Comparison of ENCODE assay signal across 24 cellular contexts in the genomic region with DNA sequence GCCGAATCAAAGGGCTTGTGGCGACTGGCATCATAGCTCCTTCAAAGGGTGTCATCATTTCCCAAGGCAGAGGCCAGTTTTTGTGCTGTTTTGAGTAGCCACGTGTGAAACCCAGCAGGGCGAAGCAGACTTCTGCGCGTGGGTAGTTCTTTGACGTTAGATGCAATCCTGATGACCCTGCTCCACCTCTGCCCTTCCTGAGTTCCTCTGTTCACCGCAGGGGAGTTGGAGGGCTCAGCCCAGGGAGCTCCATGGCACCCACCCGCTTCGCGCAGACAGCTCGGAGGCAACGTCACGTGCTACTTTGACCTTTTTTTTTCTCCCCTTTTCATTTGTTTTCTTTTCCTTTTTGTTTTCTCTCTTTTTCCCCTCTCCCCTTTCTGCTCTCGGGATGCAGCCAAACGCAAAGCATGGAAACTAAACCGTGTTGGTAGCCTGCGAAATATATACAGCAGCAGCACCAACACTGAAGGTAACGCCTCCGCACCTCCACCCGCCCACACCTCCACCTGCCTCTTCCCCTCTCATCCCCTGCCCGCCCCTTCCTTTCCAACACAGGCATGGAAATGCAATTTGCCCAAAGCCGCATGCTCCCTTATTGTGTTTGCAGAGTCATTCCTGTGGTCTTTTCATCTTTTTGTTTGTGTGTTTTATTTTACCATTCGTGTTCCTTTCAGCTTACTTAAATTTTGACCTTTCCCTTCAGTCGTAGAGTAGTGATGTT.
DNase-seq lines count a peak whose midpoint lies in the region; ATAC-seq, FAIRE-seq and TF ChIP-seq lines count a peak whose summit lies in the region.
"Had no signal": no experiment of that assay in that cellular context is flagged by ENCODE, and none has a peak within 500 bp of the region (broad histone marks: within the 10 kb centered on the region; RNA-seq: fewer than 3 reads in every experiment).

No MANE protein-coding gene starts in this region.

- 87% methylated on average over 25 of the region's 25 CpGs for WGBS in HepG2 (ENCODE audit: low lambda C conversion rate)
- 67% methylated on average over 22 of the region's 25 CpGs for WGBS in right lobe of liver (ENCODE audit: insufficient coverage, low coverage, low lambda C conversion rate, missing lambda C conversion rate)
- 57% methylated on average over 25 of the region's 25 CpGs for WGBS in smooth muscle cell (ENCODE audit: low lambda C conversion rate)

- H3K4me1 ChIP-seq in HepG2 (ENCODE audit: insufficient read depth, low read length) (peaks cover 31% of the 10 kb centered on the region), right lobe of liver (peaks cover 0 to 7% (median 0%) of the 10 kb centered on the region in 4 donors), vagina (no peaks in the 10 kb centered on the region), smooth muscle cell (ENCODE audit: low read depth) (peaks cover 10% of the 10 kb centered on the region)
- H3K4me1 ChIP-seq: Peyer's patch, upper lobe of left lung had no signal

- POLR2A ChIA-PET in HepG2 (lab: Yijun Ruan, JAX), result no interaction called here

- H3K36me3 ChIP-seq in HepG2 (replicated peaks in 1 of 2; ENCODE audit: control insufficient read depth in 1 of 2, insufficient read depth in 2 of 2, low read length in 2 of 2), result peaks cover 2 to 10% of the 10 kb centered on the region in 2 experiments; a peak in 1 of 5 replicates
- H3K36me3 ChIP-seq in right lobe of liver, result no peaks in the 10 kb centered on the region
- no peaks in the 10 kb centered on the region for H3K36me3 ChIP-seq in vagina
- H3K36me3 ChIP-seq in smooth muscle cell (ENCODE audit: low read depth), result no peaks in the 10 kb centered on the region
- H3K36me3 ChIP-seq: neutrophil had no signal

- no TSS peak for BruUV-seq in HepG2 (replicated peaks; lab: Mats Ljungman, UMichigan)

- H3K4me2 ChIP-seq in HepG2 (ENCODE audit: low read depth, low read length) (no peak overlapping the region), smooth muscle cell (no peak overlapping the region)

- H4K20me1 ChIP-seq in HepG2 (ENCODE audit: insufficient read depth, low read length) (no peaks in the 10 kb centered on the region; the same call in 1 of the 2 replicates), smooth muscle cell (ENCODE audit: low read depth) (no peaks in the 10 kb centered on the region)

- CTCF ChIA-PET in HepG2 (lab: Yijun Ruan, JAX; ENCODE audit: low intra/inter-chr PET ratio, low total read pairs), result no interaction called here

- TF ChIP-seq POLR2A in HepG2 (IDR thresholded peaks at IDR 0.05; ENCODE audit: insufficient read depth in 1 of 2, low read depth in 2 of 2, low read length in 2 of 2), result no peak
- no peak for TF ChIP-seq POLR2A in right lobe of liver (IDR thresholded peaks at IDR 0.05)
- no peak for TF ChIP-seq POLR2A in vagina (IDR thresholded peaks at IDR 0.05)

- no peak for TF ChIP-seq RAD21 in HepG2 (CRISPR knock-in tag; IDR thresholded peaks at IDR 0.05)

- no peaks in the 10 kb centered on the region for H3F3A ChIP-seq in smooth muscle cell (ENCODE audit: low read depth)

- no peak overlapping the region for H2AFZ ChIP-seq in HepG2 (ENCODE audit: low read length)
- H2AFZ ChIP-seq in smooth muscle cell (ENCODE audit: low read depth), result no peak overlapping the region

- peak; percentile 64 for FAIRE-seq in HepG2 (lab: Jason Lieb, UNC)
- FAIRE-seq: A204.1, TTC549 had no signal

- H3K4me3 ChIP-seq in HepG2 (replicated peaks in 1 of 3; ENCODE audit: insufficient read depth in 1 of 3, low read depth in 2 of 3, low read length in 3 of 3), result no peak overlapping the region
- no peak overlapping the region for H3K4me3 ChIP-seq in right lobe of liver
- no peak overlapping the region for H3K4me3 ChIP-seq in astrocyte of the spinal cord (ENCODE audit: low read depth, low read length)
- no peak overlapping the region for H3K4me3 ChIP-seq in vagina
- no peak overlapping the region for H3K4me3 ChIP-seq in smooth muscle cell
- H3K4me3 ChIP-seq: Peyer's patch, upper lobe of left lung had no signal

- in situ Hi-C loops in HepG2 (cut with HindIII; ENCODE audit: extremely low pct_ligation_motif_present, low pct_unique_long_range_greater_than_20kb) (no loop called here), astrocyte of the spinal cord (cut with HindIII; ENCODE audit: low sequenced_read_pairs) (no loop called here)

- DNase-seq in HepG2 (ENCODE audit: low spot score) (no peak), right lobe of liver (no peak), astrocyte of the spinal cord (ENCODE audit: low read depth, low spot score) (peak; percentile 20), iPS-NIHi7 (ENCODE audit: extremely low spot score) (peak; percentile 78), vagina (ENCODE audit: extremely low spot score in 2 of 2) (no peak), smooth muscle cell (lab: John Stamatoyannopoulos, UW; ENCODE audit: unreplicated experiment) (no peak)
- no peak for DNase-seq in stimulated activated CD8-positive, alpha-beta memory T cell treated with anti-CD3 and anti-CD28 coated beads, Interleukin-4, amount 100 ng/mL, for 48 hours
- DNase-seq: activated CD4-positive, alpha-beta T cell treated with anti-CD3 and anti-CD28 coated beads for 1 hour; activated CD8-positive, alpha-beta T cell treated with anti-CD3 and anti-CD28 coated beads for 36 hours; activated gamma-delta T cell; AML-193; GF-D8; GOT3; kidney glomerular epithelial cell; MV-4-11; NCI-H187 treated with DMSO at 0.1 percent for 48 hours; Peyer's patch; T-cell; upper lobe of left lung had no signal

- ATAC-seq in HepG2, result no peak
- ATAC-seq in right lobe of liver, result no peak
- no peak for ATAC-seq in GM21526 (IDR thresholded peaks at IDR 0.05; ENCODE audit: low FRiP score, unreplicated experiment)
- ATAC-seq: activated CD8-positive, alpha-beta T cell treated with anti-CD3 and anti-CD28 coated beads for 36 hours; T-cell had no signal

- H3K9ac ChIP-seq in HepG2 (ENCODE audit: insufficient read depth, low read depth, low read length) (no peak overlapping the region), smooth muscle cell (ENCODE audit: low read depth) (no peak overlapping the region)

- H3K79me2 ChIP-seq in HepG2 (ENCODE audit: insufficient read depth, low read length) (no peaks in the 10 kb centered on the region), smooth muscle cell (ENCODE audit: low read depth) (no peaks in the 10 kb centered on the region)

- H3K9me3 ChIP-seq in HepG2 (ENCODE audit: low read length) (no peaks in the 10 kb centered on the region), right lobe of liver (no peaks in the 10 kb centered on the region), vagina (no peaks in the 10 kb centered on the region), smooth muscle cell (replicated peaks; ENCODE audit: low read depth) (no peaks in the 10 kb centered on the region)
- H3K9me3 ChIP-seq: neutrophil, Peyer's patch, upper lobe of left lung had no signal

- H3K27me3 ChIP-seq in HepG2 (ENCODE audit: control insufficient read depth in 1 of 2, insufficient read depth in 2 of 2, low read length in 2 of 2) (no peaks in the 10 kb centered on the region), right lobe of liver (no peaks in the 10 kb centered on the region), vagina (no peaks in the 10 kb centered on the region), smooth muscle cell (ENCODE audit: low read depth) (no peaks in the 10 kb centered on the region)
- H3K27me3 ChIP-seq: Peyer's patch, upper lobe of left lung had no signal

- H3K27ac ChIP-seq in HepG2 (ENCODE audit: extremely low read length, insufficient read depth, low read length), result no peak overlapping the region
- H3K27ac ChIP-seq in right lobe of liver, result no peak overlapping the region
- no peak overlapping the region for H3K27ac ChIP-seq in vagina
- H3K27ac ChIP-seq in smooth muscle cell (ENCODE audit: low read depth), result no peak overlapping the region
- H3K27ac ChIP-seq: epithelial cell of prostate, neutrophil, Peyer's patch, upper lobe of left lung had no signal

- intact Hi-C loops in HepG2 (cut with micrococcal nuclease; ENCODE audit: unreplicated experiment), result loop anchor here (10.0 kb wide), 1 partner anchor 100 kb away; no protein-coding TSS in a partner anchor
- intact Hi-C loops in right lobe of liver (cut with DNase I), result no loop called here
- intact Hi-C loops in vagina (cut with DNase I), result no loop called here

- TF ChIP-seq EP300 in HepG2 (IDR thresholded peaks at IDR 0.05; ENCODE audit: low read depth in 2 of 2, low read length in 2 of 2) (no peak), HepG2 (CRISPR knock-in tag; IDR thresholded peaks at IDR 0.05; ENCODE audit: borderline replicate concordance) (no peak)

- no peak for TF ChIP-seq CTCF in HepG2 (CRISPR knock-in tag; IDR thresholded peaks at IDR 0.05)
- TF ChIP-seq CTCF in right lobe of liver (IDR thresholded peaks at IDR 0.05), result no peak
- no peak for TF ChIP-seq CTCF in astrocyte of the spinal cord (IDR thresholded peaks at IDR 0.05; ENCODE audit: low read depth, low read length)
- no peak for TF ChIP-seq CTCF in vagina (IDR thresholded peaks at IDR 0.05)
- TF ChIP-seq CTCF in smooth muscle cell (IDR thresholded peaks at IDR 0.05; ENCODE audit: borderline replicate concordance, insufficient read depth, poor library complexity, severe bottlenecking), result no peak

Comparison
In these comparisons a context has a peak if more than half of its experiments do, and no peak if none do; other contexts are left out.
1. DNase-seq: peak in astrocyte of the spinal cord (single experiment) and iPS-NIHi7 (single experiment); none in HepG2 (single experiment), right lobe of liver (0 of 3), stimulated activated CD8-positive, alpha-beta memory T cell treated with anti-CD3 and anti-CD28 coated beads, Interleukin-4, amount 100 ng/mL, for 48 hours (single experiment), vagina (0 of 2) and smooth muscle cell (single experiment).